18 cellular contexts compared by ENCODE assay signal in the genomic region with DNA sequence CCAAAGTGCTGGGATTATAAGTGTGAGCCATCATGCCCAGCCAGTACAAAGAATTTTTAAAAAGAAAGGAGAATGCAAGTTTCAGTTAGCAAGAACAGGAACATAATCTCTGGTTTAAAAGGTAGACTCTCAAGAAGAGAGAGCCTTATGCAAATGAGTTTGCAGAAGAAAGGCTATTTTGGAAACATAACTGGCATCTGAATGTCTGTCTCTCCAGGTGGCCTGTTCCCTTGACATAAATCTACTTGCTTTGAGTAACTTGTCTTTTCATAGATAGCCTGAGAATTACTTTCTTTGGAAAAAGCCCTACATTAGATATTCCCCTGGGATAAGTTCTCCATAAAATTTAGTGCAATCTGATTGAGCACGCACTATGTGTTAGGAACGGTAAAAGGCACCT.
DNase-seq lines count a peak whose midpoint lies in the region; ATAC-seq, FAIRE-seq and TF ChIP-seq lines count a peak whose summit lies in the region.
"Had no signal": no experiment of that assay in that cellular context is flagged by ENCODE, and none has a peak within 500 bp of the region (broad histone marks: within the 10 kb centered on the region; RNA-seq: fewer than 3 reads in every experiment).

No MANE protein-coding gene starts in this region.

- no peak overlapping the region for H3K4me3 Mint-ChIP-seq in activated naive CD4-positive, alpha-beta T cell treated with anti-CD3 and anti-CD28 coated beads for 36 hours
- H3K4me3 Mint-ChIP-seq: T-cell had no signal

- DNase-seq in GM12892 (ENCODE audit: insufficient read length) (peak; percentile 10), epidermal melanocyte (ENCODE audit: insufficient read length, low spot score) (no peak), NCI-H2196 treated with DMSO at 0.1 percent for 48 hours (lab: John Stamatoyannopoulos, UW; ENCODE audit: unreplicated experiment) (no peak), testis (no peak)
- DNase-seq in activated naive CD4-positive, alpha-beta T cell treated with anti-CD3 and anti-CD28 coated beads for 36 hours: no peak
- DNase-seq: ACHN; activated CD4-positive, alpha-beta T cell treated with anti-CD3 and anti-CD28 coated beads, Interleukin-2, amount 50 U/mL, for 1 hour; activated gamma-delta T cell; DMS 273 treated with DMSO at 0.1 percent for 48 hours; heart right ventricle; KBM-7; NCI-H2029; T-cell had no signal

- CTCF ChIA-PET in activated naive CD4-positive, alpha-beta T cell treated with anti-CD3 and anti-CD28 coated beads for 36 hours (lab: Charles Lee): interaction anchor here (0.7 to 2.4 kb wide), 3 partner anchors 8 to 26 kb away, joined by 3 to 15 read pairs (median 3); no protein-coding TSS in a partner anchor

- H3K4me1 ChIP-seq in testis: no peaks in the 10 kb centered on the region
- H3K4me1 ChIP-seq: heart right ventricle had no signal

- H3K9me3 Mint-ChIP-seq in activated naive CD4-positive, alpha-beta T cell treated with anti-CD3 and anti-CD28 coated beads for 36 hours: no peaks in the 10 kb centered on the region
- H3K9me3 Mint-ChIP-seq: T-cell had no signal

- WGBS in testis, 2 donors: 86 to 93% methylated on average over 2 of the region's 2 CpGs

- no peak overlapping the region for H3K27ac ChIP-seq in testis
- H3K27ac ChIP-seq: cardiac muscle cell, heart right ventricle had no signal

- H3K27ac Mint-ChIP-seq in activated naive CD4-positive, alpha-beta T cell treated with anti-CD3 and anti-CD28 coated beads for 36 hours: no peak overlapping the region
- H3K27ac Mint-ChIP-seq: T-cell had no signal

- ATAC-seq in GM19395 (IDR thresholded peaks at IDR 0.05; ENCODE audit: unreplicated experiment) (peak; percentile 87), HG02610 (IDR thresholded peaks at IDR 0.05; ENCODE audit: unreplicated experiment) (peak; percentile 71), HG03342 (IDR thresholded peaks at IDR 0.05; ENCODE audit: unreplicated experiment) (peak; percentile 62)
- ATAC-seq: heart right ventricle, T-cell had no signal

- TF ChIP-seq POLR2A in GM12892 (IDR thresholded peaks at IDR 0.05; ENCODE audit: low read depth, low read length) (no peak), testis (IDR thresholded peaks at IDR 0.05) (no peak)

- no peaks in the 10 kb centered on the region for H3K27me3 ChIP-seq in testis
- H3K27me3 ChIP-seq: cardiac muscle cell had no signal

- intact Hi-C loops in activated naive CD4-positive, alpha-beta T cell treated with anti-CD3 and anti-CD28 coated beads for 36 hours (cut with micrococcal nuclease): no loop called here
- intact Hi-C loops in testis (cut with DNase I; ENCODE audit: low total_unique reads): no loop called here

- H3K36me3 Mint-ChIP-seq in activated naive CD4-positive, alpha-beta T cell treated with anti-CD3 and anti-CD28 coated beads for 36 hours (ENCODE audit: low read depth): no peaks in the 10 kb centered on the region
- H3K36me3 Mint-ChIP-seq: T-cell had no signal

- no peaks in the 10 kb centered on the region for H3K9me3 ChIP-seq in testis

- FAIRE-seq in GM12892 (lab: Jason Lieb, UNC): peak; percentile 56
- FAIRE-seq: urothelium cell line had no signal

- no peak overlapping the region for H3K4me3 ChIP-seq in testis
- H3K4me3 ChIP-seq: cardiac muscle cell, heart right ventricle had no signal

- H3K27me3 Mint-ChIP-seq in activated naive CD4-positive, alpha-beta T cell treated with anti-CD3 and anti-CD28 coated beads for 36 hours (ENCODE audit: low read depth): no peaks in the 10 kb centered on the region

- H3K4me1 Mint-ChIP-seq in activated naive CD4-positive, alpha-beta T cell treated with anti-CD3 and anti-CD28 coated beads for 36 hours (ENCODE audit: low read depth): peaks cover 38% of the 10 kb centered on the region

- TF ChIP-seq CTCF in testis (IDR thresholded peaks at IDR 0.05): no peak

- no peaks in the 10 kb centered on the region for H3K36me3 ChIP-seq in testis (ENCODE audit: low read depth, missing control alignments)
- H3K36me3 ChIP-seq: cardiac muscle cell, heart right ventricle had no signal
